ENCODE assay signal across 11 cellular contexts in the genomic region with DNA sequence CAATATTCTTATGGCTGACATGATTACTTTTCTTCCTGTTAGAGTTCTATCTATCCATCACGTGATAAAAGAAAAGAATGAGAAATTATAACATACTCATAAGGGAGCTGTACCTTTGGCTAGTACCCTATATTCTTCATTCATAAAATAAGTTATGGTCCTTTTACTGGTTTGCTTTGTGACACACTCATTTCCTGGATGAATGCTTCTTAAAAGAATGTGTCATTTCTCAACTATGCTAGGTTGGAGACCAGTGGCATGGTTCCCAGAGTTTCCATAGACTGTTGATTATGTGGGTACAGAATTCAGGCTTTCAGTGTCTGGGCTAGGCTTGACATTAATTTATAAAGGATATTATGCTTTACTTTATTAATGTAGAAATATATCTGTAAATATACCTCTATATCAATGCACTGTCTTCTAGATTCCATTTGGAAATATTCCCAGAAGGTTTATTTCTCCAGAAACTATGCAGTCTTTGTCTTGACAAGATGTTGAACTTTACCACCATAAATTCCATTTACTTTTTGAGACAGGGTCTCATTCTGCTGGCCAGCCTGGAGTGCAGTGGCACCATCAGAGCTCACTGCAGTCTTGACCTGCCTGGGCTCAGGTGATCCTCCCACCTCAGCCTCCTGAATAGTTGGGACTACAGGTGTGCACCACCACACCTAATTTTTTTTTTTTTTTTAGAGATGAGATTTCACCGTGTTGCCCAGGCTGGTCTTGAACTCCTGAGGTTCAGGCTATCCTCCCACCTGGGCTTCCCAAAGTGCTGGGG. TPM values are rescaled to one million over a fixed set of nuclear protein-coding genes. Genes with fewer than 3 reads are reported as not detected.
DNase-seq lines count a peak whose midpoint lies in the region; ATAC-seq and TF ChIP-seq lines count a peak whose summit lies in the region.
"Had no signal": no experiment of that assay in that cellular context is flagged by ENCODE, and none has a peak within 500 bp of the region (broad histone marks: within the 10 kb centered on the region; RNA-seq: fewer than 3 reads in every experiment).

No MANE protein-coding gene starts in this region.

- no peaks in the 10 kb centered on the region for H3K36me3 ChIP-seq in ascending aorta
- no peaks in the 10 kb centered on the region for H3K36me3 ChIP-seq in aorta (ENCODE audit: control insufficient read depth in 1 of 2, insufficient read depth in 2 of 2, low read length in 1 of 2)

- no peaks in the 10 kb centered on the region for H3K27me3 ChIP-seq in ascending aorta
- H3K27me3 ChIP-seq in aorta (ENCODE audit: control insufficient read depth in 1 of 2, insufficient read depth in 2 of 2, low read length in 1 of 2): no peaks in the 10 kb centered on the region
- H3K27me3 ChIP-seq: tibial nerve had no signal

- no peaks in the 10 kb centered on the region for H3K4me1 Mint-ChIP-seq in type B pancreatic cell (ENCODE audit: unreplicated experiment)
- H3K4me1 Mint-ChIP-seq: B cell had no signal

- peak; percentile 33 to 61 for ATAC-seq in activated naive CD4-positive, alpha-beta T cell treated with anti-CD3 and anti-CD28 coated beads, Interleukin-2, amount 50 U/mL, for 72 hours
- ATAC-seq in aorta (ENCODE audit: low FRiP score) (peak; percentile 80), HG03196 (IDR thresholded peaks at IDR 0.05; ENCODE audit: unreplicated experiment) (no peak)

- no peak for TF ChIP-seq CTCF in ascending aorta (IDR thresholded peaks at IDR 0.05)
- TF ChIP-seq CTCF in type B pancreatic cell (conservative IDR thresholded peaks at IDR 0.05): no peak

- H3K9me3 Mint-ChIP-seq in activated naive CD4-positive, alpha-beta T cell treated with anti-CD3 and anti-CD28 coated beads, Interleukin-2, amount 50 U/mL, for 72 hours: no peaks in the 10 kb centered on the region
- H3K9me3 Mint-ChIP-seq in type B pancreatic cell: no peaks in the 10 kb centered on the region

- H3K27ac ChIP-seq in ascending aorta: peak overlapping the region; percentile 60 to 78
- H3K27ac ChIP-seq in aorta (ENCODE audit: low read depth in 1 of 2, low read length in 2 of 2): peak overlapping the region; percentile 76 to 88

- WGBS in aorta, 2 donors: 29 to 30% methylated on average over 2 of the region's 2 CpGs

- H3K27ac Mint-ChIP-seq in activated naive CD4-positive, alpha-beta T cell treated with anti-CD3 and anti-CD28 coated beads, Interleukin-2, amount 50 U/mL, for 72 hours: no peak overlapping the region
- H3K27ac Mint-ChIP-seq in type B pancreatic cell: no peak overlapping the region
- H3K27ac Mint-ChIP-seq: B cell had no signal

- peaks cover 0 to 46% of the 10 kb centered on the region in 2 donors for H3K4me1 ChIP-seq in ascending aorta
- H3K4me1 ChIP-seq in aorta (ENCODE audit: control insufficient read depth in 1 of 2, insufficient read depth in 2 of 2, low read length in 2 of 2): peaks cover 1 to 7% of the 10 kb centered on the region in 2 donors

- no peaks in the 10 kb centered on the region for H3K36me3 Mint-ChIP-seq in activated naive CD4-positive, alpha-beta T cell treated with anti-CD3 and anti-CD28 coated beads, Interleukin-2, amount 50 U/mL, for 72 hours
- peaks cover 11% of the 10 kb centered on the region for H3K36me3 Mint-ChIP-seq in type B pancreatic cell

- intact Hi-C loops in ascending aorta (cut with DNase I) (loop anchor here (2.0 to 5.0 kb wide), 2 partner anchors 72 to 1201 kb away; a partner anchor contains a TSS), aorta (cut with DNase I) (loop anchor here in 1 of 2 donors (5.0 kb wide), 1 partner anchor 71 kb away; a partner anchor contains a TSS)

- H3K4me3 Mint-ChIP-seq in type B pancreatic cell: no peak overlapping the region
- H3K4me3 Mint-ChIP-seq: B cell had no signal

- no peak for DNase-seq in activated naive CD4-positive, alpha-beta T cell treated with anti-CD3 and anti-CD28 coated beads, Interleukin-2, amount 50 U/mL, for 72 hours (ENCODE audit: low spot score in 2 of 2)
- DNase-seq in activated naive CD4-positive, alpha-beta T cell treated with Interleukin-2 at 50 U/mL for 16 hours: no peak
- DNase-seq in ascending aorta (ENCODE audit: low spot score in 2 of 2): peak in 1 of 2 donors; percentile 85
- peak; percentile 87 for DNase-seq in iris pigment epithelial cell (ENCODE audit: low read depth)
- DNase-seq in aorta: no peak
- DNase-seq in type B pancreatic cell (ENCODE audit: extremely low spot score, unreplicated experiment): no peak
- DNase-seq in iPS-NIHi7 (ENCODE audit: extremely low spot score): no peak
- DNase-seq: activated T-cell treated with anti-CD3 and anti-CD28 coated beads, Interleukin-2, amount 50 U/mL, for 48 hours had no signal

- H3K4me3 ChIP-seq in ascending aorta: no peak overlapping the region
- no peak overlapping the region for H3K4me3 ChIP-seq in aorta (ENCODE audit: low read length in 2 of 2)
- H3K4me3 ChIP-seq: tibial nerve had no signal

- H3K9me3 ChIP-seq in ascending aorta (no peaks in the 10 kb centered on the region), aorta (ENCODE audit: control insufficient read depth, low read length) (no peaks in the 10 kb centered on the region)
- H3K9me3 ChIP-seq: tibial nerve had no signal

- no peaks in the 10 kb centered on the region for H3K27me3 Mint-ChIP-seq in type B pancreatic cell
- H3K27me3 Mint-ChIP-seq: B cell had no signal

RNA-seq across cellular contexts. Expression of a gene that starts 23.8 kb away (rescaled TPM):
- total RNA-seq in activated naive CD4-positive, alpha-beta T cell treated with anti-CD3 and anti-CD28 coated beads, Interleukin-2, amount 50 U/mL, for 72 hours: 10 to 100 TPM in 1 of 2 donors, 1 to 10 TPM in 1; 4.4 to 14.8 TPM
- 11.6 TPM for total RNA-seq in ascending aorta
- total RNA-seq in aorta: 1 to 10 TPM; 4.0 to 5.9 TPM
- polyA plus RNA-seq in aorta: 1 to 10 TPM; 6.5 to 8.4 TPM
- 5.1 and 10.8 TPM in 2 replicates for total RNA-seq in type B pancreatic cell (ENCODE audit: low replicate concordance)
